Comparison of ENCODE assay signal across 8 cellular contexts in the genomic region with DNA sequence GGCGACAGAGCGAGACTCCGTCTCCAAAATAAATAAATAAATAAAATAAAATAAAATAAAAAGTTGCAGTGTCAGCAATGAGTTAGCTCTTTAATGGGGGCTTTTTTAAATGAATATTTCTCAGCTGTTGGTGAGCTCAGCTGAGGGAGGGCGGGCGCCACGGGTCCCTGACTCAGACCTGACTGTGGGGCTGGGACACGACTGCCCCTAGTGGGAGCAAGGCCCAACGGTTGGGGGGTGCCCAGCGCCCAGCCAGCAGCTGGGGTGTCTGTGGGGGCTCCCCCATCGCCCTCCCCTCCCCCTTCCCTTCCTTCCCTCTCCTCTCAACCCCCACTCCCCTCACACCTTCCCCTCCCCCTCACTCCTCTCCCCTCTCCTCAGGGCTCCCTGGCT. TPM values are rescaled to one million over a fixed set of nuclear protein-coding genes. Genes with fewer than 3 reads are reported as not detected.
A peak's percentile ranks its signal among the peaks of the same experiment; 100 is the strongest.
DNase-seq lines count a peak whose midpoint lies in the region; ATAC-seq and TF ChIP-seq lines count a peak whose summit lies in the region.

No MANE protein-coding gene starts in this region.

- no peak for DNase-seq in AG04449 (ENCODE audit: low read depth, low spot score)
- DNase-seq in HFFc6: peak; percentile 29
- peak in 4 of 5 experiments; percentile 46 to 55 (median 55) for DNase-seq in T-helper 2 cell
- DNase-seq in activated naive CD8-positive, alpha-beta T cell treated with anti-CD3 and anti-CD28 coated beads, Interleukin-2, amount 50 U/mL, for 24 hours: peak; percentile 79
- DNase-seq in neuronal stem cell (ENCODE audit: low spot score): no peak
- no peak for DNase-seq in cerebellar cortex (ENCODE audit: low spot score)
- DNase-seq in NCI-H510A treated with DMSO at 0.1 percent for 48 hours (lab: John Stamatoyannopoulos, UW): no peak
- no peak for DNase-seq in NCI-H446 (lab: John Stamatoyannopoulos, UW)

- ATAC-seq in activated naive CD8-positive, alpha-beta T cell treated with anti-CD3 and anti-CD28 coated beads, Interleukin-2, amount 50 U/mL, for 24 hours: peak; percentile 38

- peak; percentile 72 for TF ChIP-seq CTCF in AG04449 (IDR thresholded peaks at IDR 0.05; ENCODE audit: insufficient read depth, low read length, missing control alignments)
- TF ChIP-seq CTCF in HFFc6 (IDR thresholded peaks at IDR 0.05): peak; percentile 74

- peaks cover 5% of the 10 kb centered on the region for H3K79me1 ChIP-seq in neuronal stem cell (ENCODE audit: low read depth, low read length)

- peaks cover 10% of the 10 kb centered on the region for H3K4me1 Mint-ChIP-seq in HFFc6 (ENCODE audit: low read depth)
- H3K4me1 Mint-ChIP-seq in activated naive CD8-positive, alpha-beta T cell treated with anti-CD3 and anti-CD28 coated beads, Interleukin-2, amount 50 U/mL, for 24 hours: peaks cover 27% of the 10 kb centered on the region

- H2AFZ ChIP-seq in neuronal stem cell (ENCODE audit: low read length): no peak overlapping the region

- no peak overlapping the region for H2BK15ac ChIP-seq in neuronal stem cell (ENCODE audit: low read length)

- H3K4ac ChIP-seq in neuronal stem cell (ENCODE audit: low read length): no peak overlapping the region

- no peak overlapping the region for H3K27ac ChIP-seq in neuronal stem cell (replicated peaks; ENCODE audit: low read length)

- no peak overlapping the region for H3K4me3 ChIP-seq in AG04449 (ENCODE audit: low read depth, low read length)
- no peak overlapping the region for H3K4me3 ChIP-seq in neuronal stem cell (ENCODE audit: low read length in 2 of 2)

- no peak overlapping the region for H2BK12ac ChIP-seq in neuronal stem cell (ENCODE audit: low read length)

- no peak overlapping the region for H3K4me2 ChIP-seq in neuronal stem cell (ENCODE audit: insufficient read depth, low read length, poor library complexity, severe bottlenecking)

- H3K9ac ChIP-seq in neuronal stem cell (ENCODE audit: low read depth, low read length, poor library complexity): no peak overlapping the region

- peaks cover 7 to 11% of the 10 kb centered on the region in 2 donors for H3K9me3 ChIP-seq in neuronal stem cell (replicated peaks in 1 of 2; ENCODE audit: control insufficient read depth in 2 of 2, insufficient read depth in 1 of 2, low read depth in 1 of 2, low read length in 2 of 2)

- H2AK5ac ChIP-seq in neuronal stem cell (ENCODE audit: low read depth, low read length): peak overlapping the region; percentile 84

- no CpG with 5 or more reads among the region's 10 CpGs for WGBS in neuronal stem cell (ENCODE audit: extremely low coverage in 2 of 2, insufficient read length in 2 of 2, insufficient replicate concordance in 1 of 2), 2 donors

- H3K14ac ChIP-seq in neuronal stem cell (ENCODE audit: low read length): no peak overlapping the region

- POLR2A ChIA-PET in AG04449 (lab: Yijun Ruan, JAX): no interaction called here

- no peaks in the 10 kb centered on the region for H3K27me3 Mint-ChIP-seq in HFFc6 (ENCODE audit: insufficient read depth)
- H3K27me3 Mint-ChIP-seq in activated naive CD8-positive, alpha-beta T cell treated with anti-CD3 and anti-CD28 coated beads, Interleukin-2, amount 50 U/mL, for 24 hours: no peaks in the 10 kb centered on the region

- no peak overlapping the region for H3K4me3 Mint-ChIP-seq in HFFc6
- H3K4me3 Mint-ChIP-seq in activated naive CD8-positive, alpha-beta T cell treated with anti-CD3 and anti-CD28 coated beads, Interleukin-2, amount 50 U/mL, for 24 hours: no peak overlapping the region

- no peaks in the 10 kb centered on the region for H3K36me3 ChIP-seq in neuronal stem cell (replicated peaks in 1 of 2; ENCODE audit: control insufficient read depth in 2 of 2, insufficient read depth in 2 of 2, low read length in 2 of 2)

- no peaks in the 10 kb centered on the region for H3K27me3 ChIP-seq in neuronal stem cell (ENCODE audit: control insufficient read depth in 3 of 3, insufficient read depth in 3 of 3, low read depth in 1 of 3, low read length in 3 of 3)

- peaks cover 32% of the 10 kb centered on the region in 2 donors for H3K4me1 ChIP-seq in neuronal stem cell (ENCODE audit: control insufficient read depth in 2 of 2, insufficient read depth in 1 of 2, low read depth in 1 of 2, low read length in 2 of 2)

- H3K18ac ChIP-seq in neuronal stem cell (ENCODE audit: low read length): peak overlapping the region; percentile 83

- no peak overlapping the region for H2BK5ac ChIP-seq in neuronal stem cell (ENCODE audit: low read length)

- H3K23ac ChIP-seq in neuronal stem cell (ENCODE audit: low read depth, low read length, poor library complexity): no peak overlapping the region

- H3K27ac Mint-ChIP-seq in HFFc6: no peak overlapping the region
- no peak overlapping the region for H3K27ac Mint-ChIP-seq in activated naive CD8-positive, alpha-beta T cell treated with anti-CD3 and anti-CD28 coated beads, Interleukin-2, amount 50 U/mL, for 24 hours

- H4K8ac ChIP-seq in neuronal stem cell (ENCODE audit: low read depth, low read length): no peak overlapping the region

- peaks cover 4% of the 10 kb centered on the region; the same call in 1 of the 2 replicates for H3K36me3 Mint-ChIP-seq in HFFc6 (ENCODE audit: low read depth)
- H3K36me3 Mint-ChIP-seq in activated naive CD8-positive, alpha-beta T cell treated with anti-CD3 and anti-CD28 coated beads, Interleukin-2, amount 50 U/mL, for 24 hours (ENCODE audit: low read depth): no peaks in the 10 kb centered on the region

- H3K9me3 Mint-ChIP-seq in HFFc6: peaks cover 7% of the 10 kb centered on the region; the same call in 1 of the 2 replicates
- H3K9me3 Mint-ChIP-seq in activated naive CD8-positive, alpha-beta T cell treated with anti-CD3 and anti-CD28 coated beads, Interleukin-2, amount 50 U/mL, for 24 hours: no peaks in the 10 kb centered on the region

- H4K91ac ChIP-seq in neuronal stem cell (ENCODE audit: low read depth, low read length, poor library complexity): no peak overlapping the region

- CTCF ChIA-PET in AG04449 (lab: Yijun Ruan, JAX): interaction anchor here (0.7 to 1.6 kb wide), 5 partner anchors 10 to 220 kb away, joined by 3 to 6 read pairs (median 4); no protein-coding TSS in a partner anchor

- H2BK120ac ChIP-seq in neuronal stem cell (ENCODE audit: low read depth, low read length): no peak overlapping the region

RNA-seq across cellular contexts. Expression of a gene that starts 46.6 kb away (rescaled TPM):
- total RNA-seq in HFFc6 (2021; fragmentation: NEBNext Ultra II Directional; extraction: Animal tissue kit (Norgen Biotek cat#: 25700)): 1 to 10 TPM; 4.1 to 6.3 (median 4.7) TPM
- polyA plus RNA-seq in neuronal stem cell (2013, experiment 1 of 2): 2.1 TPM
- polyA plus RNA-seq in neuronal stem cell (2013, experiment 2 of 2): 2.0 TPM

Comparison
In these comparisons a context has a peak if more than half of its experiments do, and no peak if none do; other contexts are left out.
1. DNase-seq: peak in HFFc6 (single experiment), T-helper 2 cell (4 of 5) and activated naive CD8-positive, alpha-beta T cell treated with anti-CD3 and anti-CD28 coated beads, Interleukin-2, amount 50 U/mL, for 24 hours (single experiment); none in AG04449 (single experiment), neuronal stem cell (single experiment), cerebellar cortex (single experiment), NCI-H510A treated with DMSO at 0.1 percent for 48 hours (single experiment) and NCI-H446 (0 of 2).